Comparison of ENCODE assay signal across 26 cellular contexts in the genomic region with DNA sequence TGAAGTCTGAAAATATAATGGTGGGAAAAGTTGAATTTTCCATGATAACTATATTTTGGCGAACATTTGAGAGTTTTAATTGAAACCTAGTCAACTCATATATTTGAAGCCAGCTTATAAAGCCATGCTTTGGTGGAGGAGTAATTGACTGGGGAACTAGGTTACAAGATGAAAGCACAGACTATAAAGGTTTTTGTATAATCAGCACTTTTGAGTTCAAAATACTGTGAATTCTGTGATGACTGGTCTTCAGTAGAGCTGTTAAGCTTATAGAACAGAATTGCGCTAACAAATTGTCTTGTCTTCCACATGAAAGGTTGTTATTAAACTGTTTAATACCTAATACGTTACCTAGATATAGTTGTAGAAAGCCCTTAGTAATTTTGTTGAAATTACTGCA.
"Had no signal": no experiment of that assay in that cellular context is flagged by ENCODE, and none has a peak within 500 bp of the region (broad histone marks: within the 10 kb centered on the region; RNA-seq: fewer than 3 reads in every experiment).

No MANE protein-coding gene starts in this region.

- ATAC-seq: stimulated activated effector memory CD8-positive, alpha-beta T cell treated with anti-CD3 and anti-CD28 coated beads, Interleukin-12 subunit alpha, Interleukin-12 subunit beta, amount 100 ng/mL, for 72 hours; stimulated activated memory B cell treated with anti-CD40 and anti-IgM and Interleukin-4, amounts not matched to agents 10 μg/mL and 1 μg/mL and 100 μg/mL, for 72 hours; stimulated activated naive B cell treated with anti-CD40 and anti-IgM and Interleukin-4, amounts not matched to agents 10 μg/mL and 1 μg/mL and 100 μg/mL, for 72 hours; stimulated activated naive CD8-positive, alpha-beta T cell treated with anti-CD3 and anti-CD28 coated beads, Interleukin-15, amount 100 ng/mL, for 72 hours; stimulated activated naive CD8-positive, alpha-beta T cell treated with anti-CD3 and anti-CD28 coated beads, Interleukin-15, Interleukin-2, amounts not matched to agents 100 U/mL and 50 U/mL, for 24 hours had no signal

- H3K4me3 ChIP-seq: stomach, suprapubic skin, testis, thoracic aorta, thyroid gland, tibial artery, tibial nerve, transverse colon, upper lobe of left lung, uterus, vagina had no signal

- FAIRE-seq: urothelium cell line had no signal

- DNase-seq: stimulated activated CD4-positive, alpha-beta T cell treated with anti-CD3 and anti-CD28 coated beads, Interleukin-2, amount 100 ng/mL, for 48 hours; stimulated activated CD4-positive, alpha-beta T cell treated with anti-CD3 and anti-CD28 coated beads, Interleukin-4, amount 100 ng/mL, for 1 hour; stimulated activated CD4-positive, alpha-beta T cell treated with anti-CD3 and anti-CD28 coated beads, Interleukin-4, amount 100 ng/mL, for 24 hours; stimulated activated CD4-positive, alpha-beta T cell treated with anti-CD3 and anti-CD28 coated beads, Interleukin-4, amount 100 ng/mL, for 4 hours; stimulated activated CD8-positive, alpha-beta memory T cell treated with anti-CD3 and anti-CD28 coated beads, Interleukin-4, amount 100 ng/mL, for 48 hours; stimulated activated naive B cell treated with anti-CD40 and anti-IgM and Interleukin-4, amounts not matched to agents 10 μg/mL and 1 μg/mL and 100 μg/mL, for 72 hours; stimulated activated naive CD4-positive, alpha-beta T cell; stimulated activated naive CD4-positive, alpha-beta T cell treated with Interleukin-2 at 50 U/mL for 16 hours; stimulated activated naive CD8-positive, alpha-beta T cell treated with anti-CD3 and anti-CD28 coated beads, Interleukin-15, amount 100 ng/mL, for 72 hours; stimulated activated naive CD8-positive, alpha-beta T cell treated with anti-CD3 and anti-CD28 coated beads, Interleukin-15, Interleukin-2, amounts not matched to agents 100 U/mL and 50 U/mL, for 24 hours; stomach; substantia nigra; testis; thyroid gland; tibial artery; transverse colon; trophoblast cell; upper lobe of left lung; uterus had no signal

- H3K4me1 ChIP-seq: uterus, vagina had no signal

- H3K36me3 ChIP-seq: suprapubic skin, thyroid gland, tibial nerve, upper lobe of left lung, uterus, vagina had no signal

- H3K27me3 ChIP-seq: stomach, suprapubic skin, testis, thyroid gland, tibial artery, tibial nerve, transverse colon, upper lobe of left lung, uterus, vagina had no signal

- H3K9me3 ChIP-seq: stomach, suprapubic skin, testis, thoracic aorta, thyroid gland, tibial artery, tibial nerve, transverse colon, upper lobe of left lung, uterus, vagina had no signal

- H3K27ac ChIP-seq: stomach, suprapubic skin, testis, thoracic aorta, thyroid gland, tibial artery, tibial nerve, transverse colon, upper lobe of left lung, uterus, vagina had no signal
